In genomic region chr15:80071652-80072051, GRCh38 we compare ENCODE assay signal across 9 cellular contexts. TPM values are rescaled to one million over a fixed set of nuclear protein-coding genes. Genes with fewer than 3 reads are reported as not detected.
A peak's percentile ranks its signal among the peaks of the same experiment; 100 is the strongest.
DNase-seq lines count a peak whose midpoint lies in the region; ATAC-seq and TF ChIP-seq lines count a peak whose summit lies in the region.
"Had no signal": no experiment of that assay in that cellular context is flagged by ENCODE, and none has a peak within 500 bp of the region (broad histone marks: within the 10 kb centered on the region; RNA-seq: fewer than 3 reads in every experiment).

No MANE protein-coding gene starts in this region.

- intact Hi-C loops in activated naive CD4-positive, alpha-beta T cell treated with anti-CD3 and anti-CD28 coated beads for 36 hours (cut with micrococcal nuclease): loop anchor here (1.0 kb wide), 1 partner anchor 12 kb away; the partner anchor contains the start of gene ZFAND6
- intact Hi-C loops in vagina (cut with DNase I): no loop called here

- CTCF ChIA-PET in activated naive CD4-positive, alpha-beta T cell treated with anti-CD3 and anti-CD28 coated beads for 36 hours (lab: Charles Lee): interaction anchor here (1.6 kb wide), 1 partner anchor 11 kb away, joined by 5 read pairs; no protein-coding TSS in a partner anchor

- peaks cover 63% of the 10 kb centered on the region for H3K4me1 Mint-ChIP-seq in activated naive CD4-positive, alpha-beta T cell treated with anti-CD3 and anti-CD28 coated beads for 36 hours (ENCODE audit: low read depth)

- no peak for DNase-seq in activated naive CD4-positive, alpha-beta T cell treated with anti-CD3 and anti-CD28 coated beads for 36 hours
- no peak for DNase-seq in activated naive CD4-positive, alpha-beta T cell treated with anti-CD3 and anti-CD28 coated beads, Interleukin-2, amount 50 U/mL, for 72 hours (ENCODE audit: low spot score in 2 of 2)
- DNase-seq in vagina (ENCODE audit: extremely low spot score in 2 of 2) (no peak), NCI-H2171 treated with DMSO at 0.1 percent for 48 hours (lab: John Stamatoyannopoulos, UW) (no peak)

- H3K27me3 Mint-ChIP-seq in activated naive CD4-positive, alpha-beta T cell treated with anti-CD3 and anti-CD28 coated beads for 36 hours (ENCODE audit: low read depth): no peaks in the 10 kb centered on the region
- H3K27me3 Mint-ChIP-seq: natural killer cell treated with Interleukin-12 subunit alpha and Interleukin-12 subunit beta and Interleukin-15 and Interleukin-18, amount 100 ng/mL, for 72 hours had no signal

- H3K9ac ChIP-seq in iPS-18a (ENCODE audit: low read length) (peak overlapping the region; percentile 18), subcutaneous abdominal adipose tissue (ENCODE audit: low read length in 5 of 5) (peak overlapping the region in 2 of 5 donors; percentile 41 to 53)

- H3K4me3 ChIP-seq in WI38 (ENCODE audit: low read depth, low read length): peak overlapping the region; percentile 69
- peak overlapping the region; percentile 75 for H3K4me3 ChIP-seq in iPS-18a (ENCODE audit: low read length)
- H3K4me3 ChIP-seq in subcutaneous abdominal adipose tissue (ENCODE audit: low read depth in 1 of 5, low read length in 5 of 5): no peak overlapping the region
- no peak overlapping the region for H3K4me3 ChIP-seq in vagina

- peak overlapping the region; percentile 8 for H3K4me3 Mint-ChIP-seq in activated naive CD4-positive, alpha-beta T cell treated with anti-CD3 and anti-CD28 coated beads for 36 hours

- no peaks in the 10 kb centered on the region for H3K9me3 Mint-ChIP-seq in activated naive CD4-positive, alpha-beta T cell treated with anti-CD3 and anti-CD28 coated beads for 36 hours
- H3K9me3 Mint-ChIP-seq in activated naive CD4-positive, alpha-beta T cell treated with anti-CD3 and anti-CD28 coated beads, Interleukin-2, amount 50 U/mL, for 72 hours: no peaks in the 10 kb centered on the region
- H3K9me3 Mint-ChIP-seq: natural killer cell treated with Interleukin-12 subunit alpha and Interleukin-12 subunit beta and Interleukin-15 and Interleukin-18, amount 100 ng/mL, for 72 hours had no signal

- H3K4me1 ChIP-seq in iPS-18a (ENCODE audit: control insufficient read depth, low read depth, low read length) (peaks cover 49% of the 10 kb centered on the region), subcutaneous abdominal adipose tissue (ENCODE audit: control insufficient read depth in 5 of 5, insufficient read depth in 5 of 5, low read length in 5 of 5) (peaks cover 0 to 50% (median 27%) of the 10 kb centered on the region in 5 donors), vagina (peaks cover 48% of the 10 kb centered on the region)

- no peaks in the 10 kb centered on the region for H3K36me3 ChIP-seq in iPS-18a (ENCODE audit: control insufficient read depth, low read depth, low read length)
- H3K36me3 ChIP-seq in subcutaneous abdominal adipose tissue (ENCODE audit: control insufficient read depth in 5 of 5, insufficient read depth in 5 of 5, low read length in 5 of 5): no peaks in the 10 kb centered on the region
- H3K36me3 ChIP-seq in vagina: no peaks in the 10 kb centered on the region

- H3K9me3 ChIP-seq in iPS-18a (ENCODE audit: control insufficient read depth, low read depth, low read length): no peaks in the 10 kb centered on the region
- H3K9me3 ChIP-seq in subcutaneous abdominal adipose tissue (ENCODE audit: control insufficient read depth in 5 of 5, low read length in 5 of 5): no peaks in the 10 kb centered on the region
- H3K9me3 ChIP-seq in vagina: no peaks in the 10 kb centered on the region

- H3K27me3 ChIP-seq in iPS-18a (ENCODE audit: control insufficient read depth, insufficient read depth, low read length) (no peaks in the 10 kb centered on the region), subcutaneous abdominal adipose tissue (ENCODE audit: control insufficient read depth in 5 of 5, insufficient read depth in 4 of 5, low read length in 5 of 5) (no peaks in the 10 kb centered on the region), vagina (no peaks in the 10 kb centered on the region)

- TF ChIP-seq POLR2A in vagina (IDR thresholded peaks at IDR 0.05): no peak

- ATAC-seq in activated naive CD4-positive, alpha-beta T cell treated with anti-CD3 and anti-CD28 coated beads, Interleukin-2, amount 50 U/mL, for 72 hours: no peak
- no peak for ATAC-seq in HG03432 (IDR thresholded peaks at IDR 0.05; ENCODE audit: unreplicated experiment)

- H3K27ac ChIP-seq in iPS-18a (ENCODE audit: low read length): no peak overlapping the region
- H3K27ac ChIP-seq in subcutaneous abdominal adipose tissue (ENCODE audit: low read depth, low read length): peak overlapping the region; percentile 24
- no peak overlapping the region for H3K27ac ChIP-seq in vagina

- no peak overlapping the region for H3K27ac Mint-ChIP-seq in activated naive CD4-positive, alpha-beta T cell treated with anti-CD3 and anti-CD28 coated beads for 36 hours
- H3K27ac Mint-ChIP-seq in activated naive CD4-positive, alpha-beta T cell treated with anti-CD3 and anti-CD28 coated beads, Interleukin-2, amount 50 U/mL, for 72 hours: no peak overlapping the region

- peaks cover 2% of the 10 kb centered on the region for H3K36me3 Mint-ChIP-seq in activated naive CD4-positive, alpha-beta T cell treated with anti-CD3 and anti-CD28 coated beads for 36 hours (ENCODE audit: low read depth)
- H3K36me3 Mint-ChIP-seq in activated naive CD4-positive, alpha-beta T cell treated with anti-CD3 and anti-CD28 coated beads, Interleukin-2, amount 50 U/mL, for 72 hours: peaks cover 0 to 5% of the 10 kb centered on the region in 2 donors
- H3K36me3 Mint-ChIP-seq: natural killer cell treated with Interleukin-12 subunit alpha and Interleukin-12 subunit beta and Interleukin-15 and Interleukin-18, amount 100 ng/mL, for 72 hours had no signal

- TF ChIP-seq CTCF in WI38 (IDR thresholded peaks at IDR 0.05; ENCODE audit: low read depth, low read length) (no peak), vagina (IDR thresholded peaks at IDR 0.05) (no peak)

RNA-seq across cellular contexts. Expression of gene ZFAND6, which starts 12.2 kb away (rescaled TPM):
- 10 to 100 TPM; 28.9 to 29.6 TPM for total RNA-seq in activated naive CD4-positive, alpha-beta T cell treated with anti-CD3 and anti-CD28 coated beads for 36 hours
- total RNA-seq in activated naive CD4-positive, alpha-beta T cell treated with anti-CD3 and anti-CD28 coated beads, Interleukin-2, amount 50 U/mL, for 72 hours: 10 to 100 TPM; 35.8 to 42.4 TPM
- 87.4 TPM for total RNA-seq in vagina

Comparison
In these comparisons a context has a peak if more than half of its experiments do, and no peak if none do; other contexts are left out.
1. H3K4me3 ChIP-seq: peak in WI38 (single experiment) and iPS-18a (single experiment); none in subcutaneous abdominal adipose tissue (0 of 5) and vagina (0 of 2).